8 cellular contexts compared by ENCODE assay signal in genomic region chr1:12124693-12125421, GRCh38. TPM values are rescaled to one million over a fixed set of nuclear protein-coding genes. Genes with fewer than 3 reads are reported as not detected.
DNase-seq lines count a peak whose midpoint lies in the region; ATAC-seq and TF ChIP-seq lines count a peak whose summit lies in the region.

No MANE protein-coding gene starts in this region.

- no peaks in the 10 kb centered on the region for H4K20me1 ChIP-seq in DOHH2 (ENCODE audit: control insufficient read depth, insufficient read depth, low read depth, low read length)

- H3K9me3 ChIP-seq in DOHH2 (ENCODE audit: control insufficient read depth, insufficient read depth, low read length), result no peaks in the 10 kb centered on the region
- H3K9me3 ChIP-seq in right cardiac atrium (ENCODE audit: control insufficient read depth, low read length), result no peaks in the 10 kb centered on the region
- H3K9me3 ChIP-seq in sigmoid colon, result no peaks in the 10 kb centered on the region

- ATAC-seq in right cardiac atrium (peak; percentile 65 to 74), GM21423 (IDR thresholded peaks at IDR 0.05; ENCODE audit: unreplicated experiment) (no peak), HG03135 (IDR thresholded peaks at IDR 0.05; ENCODE audit: unreplicated experiment) (no peak)

- H3K4me3 ChIP-seq in DOHH2 (ENCODE audit: low read length) (no peak overlapping the region), right cardiac atrium (ENCODE audit: low read length) (no peak overlapping the region), sigmoid colon (no peak overlapping the region)

- 34% methylated on average over 19 of the region's 19 CpGs for WGBS in right cardiac atrium
- WGBS in sigmoid colon, 2 donors, result 47 to 51% methylated on average over 19 of the region's 19 CpGs

- no peaks in the 10 kb centered on the region for H3K9me2 ChIP-seq in DOHH2 (replicated peaks; ENCODE audit: control insufficient read depth, low read length)

- TF ChIP-seq EP300 in sigmoid colon (IDR thresholded peaks at IDR 0.05), result no peak

- no peak overlapping the region for H3K4me3 Mint-ChIP-seq in T-helper 1 cell treated with Interleukin-12 subunit alpha and Interleukin-12 subunit beta and Interleukin-4 antibody, amounts not matched to agents 30 μg/mL and 1 μg/mL, for 36 hours

- TF ChIP-seq POLR2A in sigmoid colon (IDR thresholded peaks at IDR 0.05), result no peak

- TF ChIP-seq CTCF in DOHH2 (IDR thresholded peaks at IDR 0.05; ENCODE audit: low read depth, low read length, poor library complexity, severe bottlenecking) (peak; percentile 93), sigmoid colon (IDR thresholded peaks at IDR 0.05) (peak; percentile 95 to 98 (median 98))

- peaks cover 7% of the 10 kb centered on the region; the same call in 1 of the 2 replicates for H3K4me1 ChIP-seq in DOHH2 (ENCODE audit: control insufficient read depth, low read length)
- peaks cover 9% of the 10 kb centered on the region for H3K4me1 ChIP-seq in right cardiac atrium (ENCODE audit: control insufficient read depth, insufficient read depth, low read length)
- peaks cover 0 to 22% (median 17%) of the 10 kb centered on the region in 4 donors for H3K4me1 ChIP-seq in sigmoid colon

- peaks cover 6% of the 10 kb centered on the region for H3K36me3 Mint-ChIP-seq in T-helper 1 cell treated with Interleukin-12 subunit alpha and Interleukin-12 subunit beta and Interleukin-4 antibody, amounts not matched to agents 30 μg/mL and 1 μg/mL, for 36 hours (ENCODE audit: low read depth)

- no peaks in the 10 kb centered on the region for H3K9me3 Mint-ChIP-seq in T-helper 1 cell treated with Interleukin-12 subunit alpha and Interleukin-12 subunit beta and Interleukin-4 antibody, amounts not matched to agents 30 μg/mL and 1 μg/mL, for 36 hours

- intact Hi-C loops in right cardiac atrium (cut with DNase I) (loop anchor here (1.0 to 5.0 kb wide), 3 partner anchors 67 to 84 kb away; no protein-coding TSS in a partner anchor), sigmoid colon (cut with DNase I) (loop anchor here (1.0 kb wide), 1 partner anchor 84 kb away; no protein-coding TSS in a partner anchor)

- no peaks in the 10 kb centered on the region for H3K27me3 Mint-ChIP-seq in T-helper 1 cell treated with Interleukin-12 subunit alpha and Interleukin-12 subunit beta and Interleukin-4 antibody, amounts not matched to agents 30 μg/mL and 1 μg/mL, for 36 hours (ENCODE audit: low read depth)

- H3K4me2 ChIP-seq in DOHH2 (ENCODE audit: low read length), result no peak overlapping the region

- H3K36me3 ChIP-seq in DOHH2 (ENCODE audit: control insufficient read depth, low read length) (no peaks in the 10 kb centered on the region), sigmoid colon (no peaks in the 10 kb centered on the region)

- H3K27ac Mint-ChIP-seq in T-helper 1 cell treated with Interleukin-12 subunit alpha and Interleukin-12 subunit beta and Interleukin-4 antibody, amounts not matched to agents 30 μg/mL and 1 μg/mL, for 36 hours, result peak overlapping the region; percentile 68

- H3K27me3 ChIP-seq in DOHH2 (ENCODE audit: control insufficient read depth, low read length) (peaks cover 6% of the 10 kb centered on the region), right cardiac atrium (ENCODE audit: control insufficient read depth, insufficient read depth) (no peaks in the 10 kb centered on the region), sigmoid colon (no peaks in the 10 kb centered on the region)

- DNase-seq in LoVo (ENCODE audit: low spot score) (peak; percentile 78), amniotic epithelial cell (ENCODE audit: low read depth) (peak; percentile 47), right cardiac atrium (peak; percentile 82 to 94 (median 90)), sigmoid colon (peak; percentile 93)

- peaks cover 23% of the 10 kb centered on the region for H3K4me1 Mint-ChIP-seq in T-helper 1 cell treated with Interleukin-12 subunit alpha and Interleukin-12 subunit beta and Interleukin-4 antibody, amounts not matched to agents 30 μg/mL and 1 μg/mL, for 36 hours (ENCODE audit: low read depth)

- no peaks in the 10 kb centered on the region for H3K79me2 ChIP-seq in DOHH2 (ENCODE audit: control insufficient read depth, low read length)

- H3K27ac ChIP-seq in DOHH2 (ENCODE audit: low read depth, low read length) (no peak overlapping the region), right cardiac atrium (ENCODE audit: low read length) (peak overlapping the region; percentile 65), sigmoid colon (peak overlapping the region in 2 of 4 donors; percentile 4 to 33)

- no peaks in the 10 kb centered on the region for H3F3A ChIP-seq in DOHH2 (ENCODE audit: control insufficient read depth, insufficient read depth)

RNA-seq across cellular contexts. Expression of gene TNFRSF1B, which starts 41.9 kb away (rescaled TPM):
- total RNA-seq in right cardiac atrium (10 to 100 TPM; 17.9 to 25.4 (median 20.8) TPM), sigmoid colon (10 to 100 TPM; 15.5 to 19.7 (median 18.9) TPM)
- polyA plus RNA-seq in right cardiac atrium (11.6 TPM), sigmoid colon (10 to 100 TPM in 2 of 3 donors, 1 to 10 TPM in 1; 4.2 to 37.2 (median 16.2) TPM)

Comparison
In these comparisons a context has a peak if more than half of its experiments do, and no peak if none do; other contexts are left out.
1. ATAC-seq: peak in right cardiac atrium (2 of 2); none in GM21423 (single experiment) and HG03135 (single experiment).
2. Peak in every context shown above with its lines, with median percentiles within 50 percentile points of each other: DNase-seq.